Comparison of ENCODE assay signal across 8 cellular contexts in genomic region chrX:39613508-39613921, GRCh38.
DNase-seq lines count a peak whose midpoint lies in the region; ATAC-seq and TF ChIP-seq lines count a peak whose summit lies in the region.

No MANE protein-coding gene starts in this region.

- no peak overlapping the region for H3K4me2 ChIP-seq in DND-41 (ENCODE audit: insufficient read depth, low read length)

- H3K27ac ChIP-seq in DND-41 (ENCODE audit: low read length), result no peak overlapping the region
- H3K27ac ChIP-seq in ectodermal cell (ENCODE audit: insufficient read depth, low read depth, low read length, poor library complexity, severe bottlenecking), result no peak overlapping the region

- H3K4me3 ChIP-seq in DND-41 (ENCODE audit: low read depth in 1 of 2, low read length in 2 of 2), result no peak overlapping the region
- H3K4me3 ChIP-seq in ectodermal cell (ENCODE audit: insufficient read depth, low read depth, low read length), result peak overlapping the region; percentile 29

- ATAC-seq in DND-41 (ENCODE audit: insufficient read depth, low read depth), result peak; percentile 55
- ATAC-seq in SK-N-SH treated with all-trans-retinoic acid at 6 μM for 48 hours, result peak; percentile 49
- peak; percentile 70 for ATAC-seq in omental fat pad (ENCODE audit: low FRiP score)
- no peak for ATAC-seq in HG03135 (IDR thresholded peaks at IDR 0.05; ENCODE audit: unreplicated experiment)
- no peak for ATAC-seq in GM18505 (IDR thresholded peaks at IDR 0.05; ENCODE audit: unreplicated experiment)
- no peak for ATAC-seq in HG03280 (IDR thresholded peaks at IDR 0.05; ENCODE audit: unreplicated experiment)

- H3K4me1 ChIP-seq in DND-41 (ENCODE audit: insufficient read depth, low read length), result no peaks in the 10 kb centered on the region
- no peaks in the 10 kb centered on the region for H3K4me1 ChIP-seq in ectodermal cell (ENCODE audit: control insufficient read depth, insufficient read depth, low read length)

- H3K27me3 ChIP-seq in DND-41 (ENCODE audit: insufficient read depth, low read length, poor library complexity), result peaks cover 12% of the 10 kb centered on the region
- H3K27me3 ChIP-seq in ectodermal cell (ENCODE audit: control insufficient read depth, insufficient read depth, low read length, poor library complexity, severe bottlenecking), result peaks cover 6% of the 10 kb centered on the region

- H3K9ac ChIP-seq in DND-41 (ENCODE audit: low read depth, low read length), result no peak overlapping the region

- no peaks in the 10 kb centered on the region for H3K79me2 ChIP-seq in DND-41 (ENCODE audit: insufficient read depth, low read length)

- H3K9me3 ChIP-seq in DND-41 (ENCODE audit: insufficient read depth, low read length, severe bottlenecking), result no peaks in the 10 kb centered on the region
- H3K9me3 ChIP-seq in ectodermal cell (ENCODE audit: control insufficient read depth, low read length), result no peaks in the 10 kb centered on the region

- no peak overlapping the region for H2AFZ ChIP-seq in DND-41 (ENCODE audit: low read depth, low read length)

- TF ChIP-seq CTCF in DND-41 (IDR thresholded peaks at IDR 0.05; ENCODE audit: borderline replicate concordance, extremely low read depth, low read length, poor library complexity, severe bottlenecking) (no peak), omental fat pad (IDR thresholded peaks at IDR 0.05) (no peak)

- H4K20me1 ChIP-seq in DND-41 (ENCODE audit: insufficient read depth, low read length), result no peaks in the 10 kb centered on the region

- peak; percentile 8 for DNase-seq in DND-41
- DNase-seq in HT-29 (ENCODE audit: low spot score), result peak; percentile 74
- no peak for DNase-seq in omental fat pad (ENCODE audit: low spot score)

- TF ChIP-seq POLR2A in GM18505 (IDR thresholded peaks at IDR 0.05; ENCODE audit: borderline replicate concordance, extremely low read depth, insufficient read depth, insufficient read length), result no peak

- WGBS in ectodermal cell, 2 experiments, result 0% methylated on average over 29 of the region's 29 CpGs

- H3K36me3 ChIP-seq in DND-41 (ENCODE audit: insufficient read depth, low read length), result no peaks in the 10 kb centered on the region
- no peaks in the 10 kb centered on the region for H3K36me3 ChIP-seq in ectodermal cell (ENCODE audit: control insufficient read depth, insufficient read depth, low read length)

TF ChIP-seq in SK-N-SH treated with all-trans-retinoic acid at 6 μM for 48 hours, 23 proteins besides CTCF, POLR2A, EP300 and RAD21:
- peak; percentile 86; the same call in 1 of the 2 replicates for TF ChIP-seq SNAI2 (CRISPR knock-in tag; IDR thresholded peaks at IDR 0.05)
- TF ChIP-seq TSHZ2 (CRISPR knock-in tag; IDR thresholded peaks at IDR 0.05), result 0 out of 2 replicates have a peak, but pooled peaks have one; percentile 37
- no peak for TF ChIP-seq TOX (CRISPR knock-in tag; IDR thresholded peaks at IDR 0.05; ENCODE audit: borderline replicate concordance)
TF ChIP-seq in SK-N-SH treated with all-trans-retinoic acid at 6 μM for 48 hours: peak in this region for 2.

Comparison
In these comparisons a context has a peak if more than half of its experiments do, and no peak if none do; other contexts are left out.
1. ATAC-seq: peak in DND-41 (single experiment), SK-N-SH treated with all-trans-retinoic acid at 6 μM for 48 hours (single experiment) and omental fat pad (single experiment); none in HG03135 (single experiment), GM18505 (single experiment) and HG03280 (single experiment).